Comparison of ENCODE assay signal across 24 cellular contexts in the genomic region with DNA sequence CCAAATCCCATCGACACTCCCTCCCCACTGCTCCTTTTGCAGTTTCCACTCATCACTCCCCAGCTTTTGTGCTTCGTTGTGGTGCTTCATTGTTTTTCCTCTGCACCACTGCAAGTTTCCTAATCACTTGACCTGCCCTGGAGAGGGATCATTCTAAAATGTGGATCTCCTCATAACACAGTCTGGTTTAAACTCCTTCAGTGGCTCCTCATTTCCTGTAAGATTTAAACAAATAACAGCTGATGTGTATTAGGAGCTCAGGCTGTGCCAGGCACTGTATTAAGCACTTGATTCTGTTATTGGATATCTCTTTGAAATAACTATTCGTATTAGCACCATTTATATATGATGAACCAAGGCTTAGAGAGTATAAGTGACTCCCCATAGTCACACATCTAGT. TPM values are rescaled to one million over a fixed set of nuclear protein-coding genes. Genes with fewer than 3 reads are reported as not detected.
DNase-seq lines count a peak whose midpoint lies in the region; ATAC-seq and TF ChIP-seq lines count a peak whose summit lies in the region.
"Had no signal": no experiment of that assay in that cellular context is flagged by ENCODE, and none has a peak within 500 bp of the region (broad histone marks: within the 10 kb centered on the region; RNA-seq: fewer than 3 reads in every experiment).

No MANE protein-coding gene starts in this region.

- H3K79me2 ChIP-seq in DND-41 (ENCODE audit: insufficient read depth, low read length) (no peaks in the 10 kb centered on the region), mesendoderm (ENCODE audit: control insufficient read depth, insufficient read depth, low read length) (no peaks in the 10 kb centered on the region), smooth muscle cell (ENCODE audit: low read depth) (no peaks in the 10 kb centered on the region), MM.1S (ENCODE audit: low read length) (no peaks in the 10 kb centered on the region)

- H2BK15ac ChIP-seq in mesendoderm (replicated peaks; ENCODE audit: low read depth) = no peak overlapping the region

- H3K9me3 ChIP-seq in DND-41 (ENCODE audit: insufficient read depth, low read length, severe bottlenecking) (no peaks in the 10 kb centered on the region), smooth muscle cell (replicated peaks; ENCODE audit: low read depth) (no peaks in the 10 kb centered on the region), MM.1S (replicated peaks; ENCODE audit: insufficient read depth, low read length) (no peaks in the 10 kb centered on the region)
- H3K9me3 ChIP-seq: BE2C, MG63 had no signal

- H2AFZ ChIP-seq in DND-41 (ENCODE audit: low read depth, low read length) (0 out of 2 replicates have a peak overlapping the region, but pooled peaks have one; percentile 14), smooth muscle cell (ENCODE audit: low read depth) (peak overlapping the region; percentile 55), MM.1S (ENCODE audit: low read length) (no peak overlapping the region)

- no CpG with 5 or more reads among the region's 3 CpGs for WGBS in mesendoderm (ENCODE audit: extremely low coverage, insufficient coverage, low lambda C conversion rate)
- WGBS in smooth muscle cell (ENCODE audit: low lambda C conversion rate) = 58% methylated on average over 3 of the region's 3 CpGs

- H3K36me3 ChIP-seq in DND-41 (ENCODE audit: insufficient read depth, low read length) (no peaks in the 10 kb centered on the region), mesendoderm (ENCODE audit: control insufficient read depth, insufficient read depth, low read length) (no peaks in the 10 kb centered on the region), smooth muscle cell (ENCODE audit: low read depth) (no peaks in the 10 kb centered on the region), MM.1S (replicated peaks; ENCODE audit: insufficient read depth, low read length) (no peaks in the 10 kb centered on the region)
- H3K36me3 ChIP-seq: BE2C, MG63 had no signal

- H3K4me3 ChIP-seq in DND-41 (ENCODE audit: low read depth in 1 of 2, low read length in 2 of 2) = no peak overlapping the region
- H3K4me3 ChIP-seq in choroid plexus epithelial cell (ENCODE audit: low read depth, low read length) = no peak overlapping the region
- no peak overlapping the region for H3K4me3 ChIP-seq in mesendoderm (ENCODE audit: low read length)
- H3K4me3 ChIP-seq in smooth muscle cell = no peak overlapping the region
- H3K4me3 ChIP-seq in MM.1S (ENCODE audit: low read length) = no peak overlapping the region
- H3K4me3 ChIP-seq: MG63, SK-N-MC had no signal

- DNase-seq in DND-41 = no peak
- DNase-seq in choroid plexus epithelial cell (ENCODE audit: low read depth) = peak; percentile 24
- peak; percentile 2 for DNase-seq in mesendoderm
- DNase-seq in smooth muscle cell (lab: John Stamatoyannopoulos, UW; ENCODE audit: unreplicated experiment) = no peak
- no peak for DNase-seq in MM.1S
- no peak for DNase-seq in COR-L47 (lab: John Stamatoyannopoulos, UW)
- DNase-seq: BE2C, DMS 273 treated with DMSO at 0.1 percent for 48 hours, DMS79 treated with DMSO at 0.1 percent for 48 hours, HFFc6, Kasumi-1, MG63, NCI-H1092, NCI-H1436 treated with DMSO at 0.1 percent for 48 hours, NCI-H2029, NCI-H2227 treated with DMSO at 0.1 percent for 48 hours, NCI-H510A, NCI-H748 treated with DMSO at 0.1 percent for 48 hours, SHP77 treated with DMSO at 0.1 percent for 48 hours, SW 1271 had no signal

- TF ChIP-seq CTCF in DND-41 (IDR thresholded peaks at IDR 0.05; ENCODE audit: borderline replicate concordance, extremely low read depth, low read length, poor library complexity, severe bottlenecking) = no peak
- TF ChIP-seq CTCF in choroid plexus epithelial cell (conservative IDR thresholded peaks at IDR 0.05; ENCODE audit: low read depth, low read length) = no peak
- TF ChIP-seq CTCF in smooth muscle cell (IDR thresholded peaks at IDR 0.05; ENCODE audit: borderline replicate concordance, insufficient read depth, poor library complexity, severe bottlenecking) = no peak
- TF ChIP-seq CTCF in MM.1S (IDR thresholded peaks at IDR 0.05; ENCODE audit: low read length) = no peak

- H3K4ac ChIP-seq in mesendoderm (ENCODE audit: low read depth, low read length) = no peak overlapping the region

- H3K23ac ChIP-seq in mesendoderm (ENCODE audit: low read length) = no peak overlapping the region

- no peak overlapping the region for H3K56ac ChIP-seq in mesendoderm (ENCODE audit: low read length)

- no peaks in the 10 kb centered on the region for H3K4me1 ChIP-seq in DND-41 (ENCODE audit: insufficient read depth, low read length)
- H3K4me1 ChIP-seq in mesendoderm (ENCODE audit: control insufficient read depth, low read depth, low read length) = no peaks in the 10 kb centered on the region
- peaks cover 11% of the 10 kb centered on the region for H3K4me1 ChIP-seq in smooth muscle cell (ENCODE audit: low read depth)
- no peaks in the 10 kb centered on the region for H3K4me1 ChIP-seq in MM.1S (ENCODE audit: low read length)

- H3K27ac ChIP-seq in DND-41 (ENCODE audit: low read length) = no peak overlapping the region
- H3K27ac ChIP-seq in mesendoderm (ENCODE audit: low read depth, low read length) = no peak overlapping the region
- H3K27ac ChIP-seq in smooth muscle cell (ENCODE audit: low read depth) = no peak overlapping the region
- no peak overlapping the region for H3K27ac ChIP-seq in MM.1S (ENCODE audit: low read length)
- H3K27ac ChIP-seq: RWPE1, SK-N-MC had no signal

- H2AK5ac ChIP-seq in mesendoderm (ENCODE audit: low read length) = no peak overlapping the region

- H4K8ac ChIP-seq in mesendoderm (ENCODE audit: low read depth, low read length) = no peak overlapping the region

- H4K5ac ChIP-seq in mesendoderm (ENCODE audit: low read length) = no peak overlapping the region

- no peaks in the 10 kb centered on the region for H3K9me2 ChIP-seq in MM.1S (replicated peaks; ENCODE audit: insufficient read depth, low read length)

- H3K9ac ChIP-seq in DND-41 (ENCODE audit: low read depth, low read length) (no peak overlapping the region), mesendoderm (ENCODE audit: low read length) (no peak overlapping the region), smooth muscle cell (ENCODE audit: low read depth) (no peak overlapping the region), MM.1S (ENCODE audit: low read length) (no peak overlapping the region)

- H3K27me3 ChIP-seq in DND-41 (ENCODE audit: insufficient read depth, low read length, poor library complexity) (no peaks in the 10 kb centered on the region), mesendoderm (ENCODE audit: insufficient read depth, low read length, poor library complexity) (no peaks in the 10 kb centered on the region), smooth muscle cell (ENCODE audit: low read depth) (no peaks in the 10 kb centered on the region), MM.1S (replicated peaks; ENCODE audit: insufficient read depth, low read length) (no peaks in the 10 kb centered on the region)
- H3K27me3 ChIP-seq: BE2C, MG63 had no signal

- H2BK120ac ChIP-seq in mesendoderm (ENCODE audit: low read depth, low read length) = no peak overlapping the region

- no peaks in the 10 kb centered on the region for H4K20me1 ChIP-seq in DND-41 (ENCODE audit: insufficient read depth, low read length)
- no peaks in the 10 kb centered on the region for H4K20me1 ChIP-seq in smooth muscle cell (ENCODE audit: low read depth)
- H4K20me1 ChIP-seq in MM.1S (ENCODE audit: insufficient read depth, low read length) = no peaks in the 10 kb centered on the region

- H3K18ac ChIP-seq in mesendoderm (ENCODE audit: low read length) = no peak overlapping the region

- peaks cover 17% of the 10 kb centered on the region for H3F3A ChIP-seq in smooth muscle cell (ENCODE audit: low read depth)
- H3F3A ChIP-seq in MM.1S (ENCODE audit: insufficient read depth, low read length) = no peaks in the 10 kb centered on the region

- H2BK5ac ChIP-seq in mesendoderm (ENCODE audit: low read length) = no peak overlapping the region

- H3K79me1 ChIP-seq in mesendoderm (ENCODE audit: low read length) = no peaks in the 10 kb centered on the region

- ATAC-seq in DND-41 (ENCODE audit: insufficient read depth, low read depth) = no peak
- ATAC-seq in GM21576 (IDR thresholded peaks at IDR 0.05; ENCODE audit: unreplicated experiment) = no peak

- H3K4me2 ChIP-seq in DND-41 (ENCODE audit: insufficient read depth, low read length) (no peak overlapping the region), mesendoderm (ENCODE audit: low read length) (no peak overlapping the region), smooth muscle cell (no peak overlapping the region), MM.1S (ENCODE audit: low read depth, low read length) (no peak overlapping the region)

RNA-seq across cellular contexts. Expression of gene MAP10, which starts 51.3 kb away (rescaled TPM):
- polyA plus RNA-seq in mesendoderm (2013, experiment 1 of 2) = 2.1 TPM
- polyA plus RNA-seq in mesendoderm (2013, experiment 2 of 2) = 2.1 TPM
- total RNA-seq in smooth muscle cell = 5.6 and 6.7 TPM in 2 replicates
- 1.5 and 2.6 TPM in 2 replicates for polyA plus RNA-seq in smooth muscle cell
- total RNA-seq: G401 had no signal

Comparison
In these comparisons a context has a peak if more than half of its experiments do, and no peak if none do; other contexts are left out.
1. DNase-seq: peak in choroid plexus epithelial cell (single experiment) and mesendoderm (single experiment); none in DND-41 (single experiment), smooth muscle cell (single experiment), MM.1S (single experiment) and COR-L47 (single experiment).